ENCODE assay signal across 10 cellular contexts in genomic region chr3:158443632-158444031, GRCh38.
A peak's percentile ranks its signal among the peaks of the same experiment; 100 is the strongest.
DNase-seq lines count a peak whose midpoint lies in the region; ATAC-seq lines count a peak whose summit lies in the region.
"Had no signal": no experiment of that assay in that cellular context is flagged by ENCODE, and none has a peak within 500 bp of the region (broad histone marks: within the 10 kb centered on the region; RNA-seq: fewer than 3 reads in every experiment).

No MANE protein-coding gene starts in this region.

- peaks cover 5% of the 10 kb centered on the region for H3K36me3 Mint-ChIP-seq in activated CD8-positive, alpha-beta memory T cell treated with anti-CD3 and anti-CD28 coated beads, Interleukin-2, amount 10 ng/mL, durations not matched to agents 7 days and 5 days
- H3K36me3 Mint-ChIP-seq in stimulated activated naive B cell treated with anti-CD40 and anti-IgM and Interleukin-4, amounts not matched to agents 10 μg/mL and 1 μg/mL and 100 μg/mL, for 72 hours, result peaks cover 12 to 15% of the 10 kb centered on the region in 2 donors

- no peak for DNase-seq in activated CD8-positive, alpha-beta memory T cell treated with anti-CD3 and anti-CD28 coated beads, Interleukin-2, amount 10 ng/mL, durations not matched to agents 7 days and 5 days
- no peak for DNase-seq in activated CD8-positive, alpha-beta memory T cell treated with anti-CD3 and anti-CD28 coated beads, Interleukin-2, amount 50 U/mL, for 4 hours
- DNase-seq in stimulated activated naive B cell treated with anti-CD40 and anti-IgM and Interleukin-4, amounts not matched to agents 10 μg/mL and 1 μg/mL and 100 μg/mL, for 72 hours, result no peak
- no peak for DNase-seq in ureter (ENCODE audit: low spot score)
- no peak for DNase-seq in cortex of kidney (lab: John Stamatoyannopoulos, UW)
- DNase-seq in medulla oblongata (ENCODE audit: extremely low spot score), result no peak
- DNase-seq: activated naive CD4-positive, alpha-beta T cell; Kasumi-1 had no signal

- H3K4me1 Mint-ChIP-seq in activated CD8-positive, alpha-beta memory T cell treated with anti-CD3 and anti-CD28 coated beads, Interleukin-2, amount 10 ng/mL, durations not matched to agents 7 days and 5 days, result peaks cover 16% of the 10 kb centered on the region
- peaks cover 6 to 8% of the 10 kb centered on the region in 2 donors for H3K4me1 Mint-ChIP-seq in stimulated activated naive B cell treated with anti-CD40 and anti-IgM and Interleukin-4, amounts not matched to agents 10 μg/mL and 1 μg/mL and 100 μg/mL, for 72 hours

- CTCF ChIA-PET in activated CD8-positive, alpha-beta memory T cell treated with anti-CD3 and anti-CD28 coated beads, Interleukin-2, amount 10 ng/mL, durations not matched to agents 7 days and 5 days (lab: Charles Lee), result interaction anchor here (1.3 to 1.6 kb wide), 2 partner anchors 10 to 91 kb away, joined by 3 to 4 read pairs; no protein-coding TSS in a partner anchor

- no peaks in the 10 kb centered on the region for H3K27me3 Mint-ChIP-seq in activated CD8-positive, alpha-beta memory T cell treated with anti-CD3 and anti-CD28 coated beads, Interleukin-2, amount 10 ng/mL, durations not matched to agents 7 days and 5 days
- H3K27me3 Mint-ChIP-seq in stimulated activated naive B cell treated with anti-CD40 and anti-IgM and Interleukin-4, amounts not matched to agents 10 μg/mL and 1 μg/mL and 100 μg/mL, for 72 hours, result no peaks in the 10 kb centered on the region

- no peaks in the 10 kb centered on the region for H3K9me3 Mint-ChIP-seq in activated CD8-positive, alpha-beta memory T cell treated with anti-CD3 and anti-CD28 coated beads, Interleukin-2, amount 10 ng/mL, durations not matched to agents 7 days and 5 days (ENCODE audit: low read depth)
- H3K9me3 Mint-ChIP-seq in stimulated activated naive B cell treated with anti-CD40 and anti-IgM and Interleukin-4, amounts not matched to agents 10 μg/mL and 1 μg/mL and 100 μg/mL, for 72 hours, result peaks cover 2 to 6% of the 10 kb centered on the region in 2 donors

- ATAC-seq in activated CD8-positive, alpha-beta memory T cell treated with anti-CD3 and anti-CD28 coated beads, Interleukin-2, amount 10 ng/mL, durations not matched to agents 7 days and 5 days, result peak; percentile 61
- peak; percentile 99 for ATAC-seq in GM21529 (IDR thresholded peaks at IDR 0.05; ENCODE audit: unreplicated experiment)
- ATAC-seq in HG03097 (IDR thresholded peaks at IDR 0.05; ENCODE audit: low FRiP score, unreplicated experiment), result peak; percentile 92
- peak; percentile 75 to 78 for ATAC-seq in stimulated activated naive B cell treated with anti-CD40 and anti-IgM and Interleukin-4, amounts not matched to agents 10 μg/mL and 1 μg/mL and 100 μg/mL, for 72 hours (replicated peaks)

- H3K4me3 Mint-ChIP-seq in activated CD8-positive, alpha-beta memory T cell treated with anti-CD3 and anti-CD28 coated beads, Interleukin-2, amount 10 ng/mL, durations not matched to agents 7 days and 5 days, result no peak overlapping the region
- no peak overlapping the region for H3K4me3 Mint-ChIP-seq in stimulated activated naive B cell treated with anti-CD40 and anti-IgM and Interleukin-4, amounts not matched to agents 10 μg/mL and 1 μg/mL and 100 μg/mL, for 72 hours

- no peak overlapping the region for H3K27ac Mint-ChIP-seq in activated CD8-positive, alpha-beta memory T cell treated with anti-CD3 and anti-CD28 coated beads, Interleukin-2, amount 10 ng/mL, durations not matched to agents 7 days and 5 days
- H3K27ac Mint-ChIP-seq in stimulated activated naive B cell treated with anti-CD40 and anti-IgM and Interleukin-4, amounts not matched to agents 10 μg/mL and 1 μg/mL and 100 μg/mL, for 72 hours, result peak overlapping the region; percentile 21
